Comparison of ENCODE assay signal across 8 cellular contexts in the genomic region with DNA sequence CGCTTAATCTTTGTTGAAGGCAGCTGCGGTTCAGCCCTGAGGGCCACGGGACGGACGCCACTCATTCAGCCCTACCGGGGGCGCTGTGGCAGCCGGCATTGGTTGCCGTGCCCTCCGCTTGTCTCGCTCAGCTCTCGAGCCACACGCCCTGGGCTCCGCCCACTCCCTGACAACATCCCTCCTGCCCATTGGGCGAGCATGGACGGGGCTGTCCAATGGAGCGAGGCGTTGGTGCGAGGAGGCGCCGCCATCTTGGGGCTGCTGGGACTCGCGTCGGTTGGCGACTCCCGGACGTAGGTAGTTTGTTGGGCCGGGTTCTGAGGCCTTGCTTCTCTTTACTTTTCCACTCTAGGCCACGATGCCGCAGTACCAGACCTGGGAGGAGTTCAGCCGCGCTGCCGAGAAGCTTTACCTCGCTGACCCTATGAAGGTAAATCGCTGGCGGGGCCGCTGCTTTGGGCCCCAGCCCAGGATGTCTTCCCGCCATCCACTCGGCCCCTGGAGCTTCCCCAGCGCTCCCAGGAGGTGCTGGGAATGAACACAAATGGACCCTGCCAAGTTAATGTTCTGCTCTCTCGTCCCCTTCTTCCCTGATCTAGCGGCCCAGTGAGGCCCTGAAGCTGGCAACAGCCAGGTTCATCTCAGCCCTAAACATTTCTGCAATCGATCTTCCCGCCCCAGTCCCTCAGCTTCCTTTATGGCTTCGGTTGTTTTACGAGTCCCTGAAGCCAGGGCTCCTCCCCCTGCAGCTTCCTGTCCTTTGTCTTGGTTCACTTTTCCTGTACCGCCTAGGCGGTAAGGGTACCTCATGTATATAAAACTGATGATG. TPM values are rescaled to one million over a fixed set of nuclear protein-coding genes. Genes with fewer than 3 reads are reported as not detected.
DNase-seq lines count a peak whose midpoint lies in the region; ATAC-seq and TF ChIP-seq lines count a peak whose summit lies in the region.

A gene with protein sequence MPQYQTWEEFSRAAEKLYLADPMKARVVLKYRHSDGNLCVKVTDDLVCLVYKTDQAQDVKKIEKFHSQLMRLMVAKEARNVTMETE (plus strand): TSS at position 244 of the 829 bp plus-strand sequence. CDS start 115 bp downstream, at position 359.

- H3K4me3 ChIP-seq in right atrium auricular region (peak within 1 kb of the TSS; percentile 82 to 84), psoas muscle (peak within 1 kb of the TSS; percentile 76), uterus (peak within 1 kb of the TSS; percentile 62 to 87)

- WGBS in psoas muscle, 3 donors: 0% methylated on average over 42 to 48 of the region's 48 CpGs

- peak; percentile 99 for ATAC-seq in HG02885 (IDR thresholded peaks at IDR 0.05; ENCODE audit: poor library complexity, unreplicated experiment)
- peak; percentile 95 for ATAC-seq in T-helper 17 cell
- ATAC-seq in psoas muscle: peak; percentile 99 to 100 (median 100)

- H3K4me1 ChIP-seq in right atrium auricular region (peaks cover 0 to 48% of the 10 kb centered on the region in 2 donors), psoas muscle (peaks cover 40% of the 10 kb centered on the region), uterus (peaks cover 0 to 5% of the 10 kb centered on the region in 2 donors)

- no peaks in the 10 kb centered on the region for H3K9me3 ChIP-seq in T-helper 17 cell (ENCODE audit: control insufficient read depth, low read length, poor library complexity, severe bottlenecking)
- no peaks in the 10 kb centered on the region for H3K9me3 ChIP-seq in right atrium auricular region
- H3K9me3 ChIP-seq in psoas muscle: no peaks in the 10 kb centered on the region
- no peaks in the 10 kb centered on the region for H3K9me3 ChIP-seq in uterus

- peaks cover 29% of the 10 kb centered on the region for H3K4me1 Mint-ChIP-seq in T-helper 17 cell

- TF ChIP-seq CTCF in right atrium auricular region (IDR thresholded peaks at IDR 0.05) (peak; percentile 78 to 91), psoas muscle (IDR thresholded peaks at IDR 0.05) (peak; percentile 82), uterus (IDR thresholded peaks at IDR 0.05) (peak; percentile 84 to 95 (median 90))

- TF ChIP-seq POLR2A in GM15510 (IDR thresholded peaks at IDR 0.05; ENCODE audit: borderline replicate concordance, extremely low read depth, insufficient read length): peak; percentile 60
- TF ChIP-seq POLR2A in uterus (IDR thresholded peaks at IDR 0.05): peak; percentile 66 to 83

- H3K27me3 Mint-ChIP-seq in T-helper 17 cell: no peaks in the 10 kb centered on the region

- H3K27ac Mint-ChIP-seq in T-helper 17 cell: no peak within 1 kb of the TSS

- peaks cover 3% of the 10 kb centered on the region for H3K36me3 Mint-ChIP-seq in T-helper 17 cell (ENCODE audit: low read depth)

- H3K36me3 ChIP-seq in right atrium auricular region (no peaks in the 10 kb centered on the region), psoas muscle (ENCODE audit: insufficient read depth in 1 of 2, low read depth in 1 of 2) (peaks cover 3 to 12% of the 10 kb centered on the region in 2 donors), uterus (no peaks in the 10 kb centered on the region)

- peak within 1 kb of the TSS; percentile 92 to 94 for H3K27ac ChIP-seq in right atrium auricular region
- peak within 1 kb of the TSS; percentile 89 for H3K27ac ChIP-seq in psoas muscle
- peak within 1 kb of the TSS; percentile 93 to 96 for H3K27ac ChIP-seq in uterus

- H3K4me3 Mint-ChIP-seq in T-helper 17 cell: no peak within 1 kb of the TSS

- intact Hi-C loops in psoas muscle (cut with DNase I): loop anchor here (2.0 to 10.0 kb wide), 4 partner anchors 35 to 197 kb away; partner anchors contain the start of gene EPHX1 (in 2 of the 2)
- intact Hi-C loops in uterus (cut with DNase I; ENCODE audit: low total_unique reads): loop anchor here (10.0 kb wide), 2 partner anchors 123 to 303 kb away; partner anchors contain the start of gene ENAH

- DNase-seq in NCI-H1694 (lab: John Stamatoyannopoulos, UW) (peak; percentile 98), T-helper 17 cell (peak; percentile 96 to 99 (median 98)), anterior cingulate cortex (lab: John Stamatoyannopoulos, UW) (peak; percentile 78 to 99 (median 97)), right atrium auricular region (ENCODE audit: low spot score) (peak; percentile 99), psoas muscle (peak; percentile 99 to 100), uterus (peak; percentile 98 to 99)

- H3K27me3 ChIP-seq in right atrium auricular region (no peaks in the 10 kb centered on the region), psoas muscle (ENCODE audit: insufficient read depth in 3 of 3, low read length in 2 of 3) (no peaks in the 10 kb centered on the region), uterus (no peaks in the 10 kb centered on the region)

RNA-seq across cellular contexts. Expression of the gene that starts here (rescaled TPM):
- total RNA-seq in T-helper 17 cell (10 to 100 TPM; 85.5 to 87.6 TPM), right atrium auricular region (100 to 1,000 TPM; 143 to 216 TPM), psoas muscle (100 to 1,000 TPM; 137 to 199 (median 154) TPM), uterus (100 to 1,000 TPM; 169 to 551 (median 202) TPM)
- polyA plus RNA-seq in psoas muscle: 100 to 1,000 TPM; 137 to 216 (median 143) TPM

Comparison
In these comparisons a context has a peak if more than half of its experiments do, and no peak if none do; other contexts are left out.
1. Peak in every context shown above with its lines: DNase-seq, ATAC-seq, H3K4me3 ChIP-seq and H3K27ac ChIP-seq.